Comparison of ENCODE assay signal across 15 cellular contexts in the genomic region with DNA sequence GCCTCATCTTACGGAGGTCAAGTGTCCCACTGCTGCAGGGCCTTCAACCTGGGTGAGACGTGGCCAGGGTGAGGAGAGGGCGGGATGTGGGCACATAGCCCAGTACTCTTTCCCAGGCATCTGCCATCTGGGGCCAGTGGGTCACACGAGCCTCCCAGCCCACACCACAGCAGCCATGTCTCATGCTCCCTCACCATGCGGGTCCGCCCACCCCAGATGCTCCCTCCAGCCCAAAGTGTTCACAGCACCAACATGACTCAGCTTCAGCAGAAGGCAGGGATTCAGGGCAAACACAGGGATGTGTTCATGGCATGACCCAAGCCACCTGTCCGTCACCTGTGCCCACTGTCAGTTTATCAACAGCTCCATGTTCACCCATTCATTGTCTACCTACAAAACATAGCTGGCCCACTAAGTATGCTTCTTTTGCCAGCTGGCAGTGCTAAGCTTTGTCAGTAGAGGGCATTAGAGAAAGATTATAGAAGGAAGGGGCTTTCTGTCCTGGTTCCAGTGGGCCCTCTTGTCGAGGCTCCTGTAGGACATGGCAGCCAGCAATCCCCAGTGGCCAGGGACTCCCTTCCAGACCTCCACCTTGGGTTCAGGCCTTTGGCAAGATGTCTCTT.
DNase-seq lines count a peak whose midpoint lies in the region; ATAC-seq and TF ChIP-seq lines count a peak whose summit lies in the region.
"Had no signal": no experiment of that assay in that cellular context is flagged by ENCODE, and none has a peak within 500 bp of the region (broad histone marks: within the 10 kb centered on the region; RNA-seq: fewer than 3 reads in every experiment).

No MANE protein-coding gene starts in this region.

- H3K36me3 Mint-ChIP-seq in H9 (ENCODE audit: insufficient read depth in 1 of 3, low read depth in 3 of 3): peaks cover 5 to 15% (median 11%) of the 10 kb centered on the region in 3 experiments; a peak in 5 of 7 replicates
- H3K36me3 Mint-ChIP-seq: mesothelial cell of epicardium had no signal

- H3K23me2 ChIP-seq in H9 (ENCODE audit: insufficient read length, low read depth, low read length, poor library complexity, severe bottlenecking): no peaks in the 10 kb centered on the region

- H3K4me2 ChIP-seq in H9 (ENCODE audit: insufficient read depth, insufficient read length, low read length): no peak overlapping the region
- H3K4me2 ChIP-seq in PC-3 (ENCODE audit: low read length): no peak overlapping the region

- H2BK5ac ChIP-seq in H9 (ENCODE audit: insufficient read length, low read length): no peak overlapping the region

- ATAC-seq in PC-3 (no peak), left colon (no peak), HG03280 (IDR thresholded peaks at IDR 0.05; ENCODE audit: unreplicated experiment) (no peak), HG03460 (IDR thresholded peaks at IDR 0.05; ENCODE audit: unreplicated experiment) (no peak)

- H3K27ac ChIP-seq in H9 (ENCODE audit: insufficient read length, low read depth, low read length) (no peak overlapping the region), PC-3 (ENCODE audit: low read length) (no peak overlapping the region), iPS-20b (ENCODE audit: low read length) (no peak overlapping the region)
- H3K27ac ChIP-seq: epithelial cell of prostate had no signal

- no peak overlapping the region for H2BK120ac ChIP-seq in H9 (ENCODE audit: low read depth, low read length, poor library complexity, severe bottlenecking)

- CTCF ChIA-PET in BJ (lab: Yijun Ruan, JAX): interaction anchor here (0.6 to 1.3 kb wide), 5 partner anchors 12 to 365 kb away, joined by 3 to 4 read pairs (median 3); no protein-coding TSS in a partner anchor
- CTCF ChIA-PET in PC-3 (lab: Charles Lee): interaction anchor here (0.7 kb wide), 1 partner anchor 54 kb away, joined by 3 read pairs; no protein-coding TSS in a partner anchor

- no peak overlapping the region for H3K23ac ChIP-seq in H9 (ENCODE audit: insufficient read length, low read depth, low read length)

- intact Hi-C loops in PC-3 (cut with micrococcal nuclease): no loop called here
- intact Hi-C loops in left colon (cut with DNase I, micrococcal nuclease): no loop called here

- no peaks in the 10 kb centered on the region for H3K9me2 ChIP-seq in PC-3 (replicated peaks; ENCODE audit: low read length)

- no peaks in the 10 kb centered on the region for H3F3A ChIP-seq in PC-3 (ENCODE audit: low read length, unreplicated experiment)

- DNase-seq in BJ (ENCODE audit: low read depth): no peak
- DNase-seq in H9: no peak
- DNase-seq in PC-3: no peak
- DNase-seq in NCI-H345 (lab: John Stamatoyannopoulos, UW): no peak
- DNase-seq in left colon: no peak
- DNase-seq: activated naive CD4-positive, alpha-beta T cell; NCI-H2081 treated with DMSO at 0.1 percent for 48 hours; stimulated activated CD4-positive, alpha-beta T cell treated with anti-CD3 and anti-CD28 coated beads, Interleukin-1b, Interleukin-23, amount 100 ng/mL, for 48 hours; T-helper 9 cell had no signal

- H3K4me1 ChIP-seq in H9 (ENCODE audit: insufficient read depth, low read length) (no peaks in the 10 kb centered on the region), PC-3 (ENCODE audit: insufficient read depth, low read length) (no peaks in the 10 kb centered on the region), iPS-20b (ENCODE audit: insufficient read depth, low read length) (peaks cover 3% of the 10 kb centered on the region; the same call in 1 of the 2 replicates)

- POLR2A ChIA-PET in BJ (lab: Charles Lee): no interaction called here
- POLR2A ChIA-PET in PC-3 (lab: Charles Lee; ENCODE audit: unreplicated experiment): no interaction called here

- no TSS peak for BruUV-seq in PC-3 (replicated peaks; lab: Mats Ljungman, UMichigan)

- H3K4me3 ChIP-seq in BJ (ENCODE audit: low read depth, low read length): no peak overlapping the region
- no peak overlapping the region for H3K4me3 ChIP-seq in PC-3 (ENCODE audit: low read length)
- no peak overlapping the region for H3K4me3 ChIP-seq in iPS-20b (ENCODE audit: low read length)

- no peak overlapping the region for H3K14ac ChIP-seq in H9 (ENCODE audit: insufficient read depth, low read length)

- H3K9ac ChIP-seq in H9 (ENCODE audit: extremely low read depth, insufficient read length, low read length): no peak overlapping the region
- H3K9ac ChIP-seq in PC-3 (ENCODE audit: low read length): no peak overlapping the region
- peak overlapping the region; percentile 32; the same call in 1 of the 2 replicates for H3K9ac ChIP-seq in iPS-20b (ENCODE audit: low read depth, low read length)

- H2AFZ ChIP-seq in H9 (ENCODE audit: low read length): no peak overlapping the region
- H2AFZ ChIP-seq in PC-3 (ENCODE audit: low read length): no peak overlapping the region

- no peaks in the 10 kb centered on the region for H3K79me1 ChIP-seq in H9 (ENCODE audit: insufficient read depth, low read depth, low read length, poor library complexity, severe bottlenecking)

- no peak overlapping the region for H4K8ac ChIP-seq in H9 (replicated peaks; ENCODE audit: insufficient read length, low read depth, low read length)

- H4K91ac ChIP-seq in H9 (ENCODE audit: insufficient read length, low read depth, low read length): no peak overlapping the region

- H3K36me3 ChIP-seq in BJ (ENCODE audit: control insufficient read depth, insufficient read depth, low read length) (no peaks in the 10 kb centered on the region), PC-3 (ENCODE audit: low read depth, low read length) (no peaks in the 10 kb centered on the region), iPS-20b (ENCODE audit: insufficient read depth, low read depth, low read length) (no peaks in the 10 kb centered on the region)

- no peak overlapping the region for H3K4me3 Mint-ChIP-seq in H9
- H3K4me3 Mint-ChIP-seq: B cell, mesothelial cell of epicardium had no signal

- peaks cover 15% of the 10 kb centered on the region for H3K27me3 Mint-ChIP-seq in H9 (ENCODE audit: low read depth)

- H4K20me1 ChIP-seq in H9 (ENCODE audit: control insufficient read depth, insufficient read depth, insufficient read length): no peaks in the 10 kb centered on the region
- no peaks in the 10 kb centered on the region for H4K20me1 ChIP-seq in PC-3 (ENCODE audit: low read length)

- no peak overlapping the region for H4K5ac ChIP-seq in H9 (ENCODE audit: insufficient read length, low read depth, low read length)

- no peak overlapping the region for H3K4ac ChIP-seq in H9 (ENCODE audit: low read depth, low read length)

- H3T11ph ChIP-seq in H9 (ENCODE audit: low read length): no peak overlapping the region

- no peak overlapping the region for H3K56ac ChIP-seq in H9 (ENCODE audit: insufficient read length, low read depth, low read length)

- H2BK12ac ChIP-seq in H9 (ENCODE audit: insufficient read length, low read depth, low read length): no peak overlapping the region

- H3K79me2 ChIP-seq in H9 (ENCODE audit: insufficient read depth, low read length) (no peaks in the 10 kb centered on the region), PC-3 (ENCODE audit: low read length) (no peaks in the 10 kb centered on the region)

- no CpG with 5 or more reads among the region's 8 CpGs for WGBS in H9 (ENCODE audit: extremely low coverage, insufficient read length, low lambda C conversion rate)

- no peak overlapping the region for H3K18ac ChIP-seq in H9 (ENCODE audit: insufficient read length, low read depth, low read length)

- peak; percentile 32; the same call in 1 of the 2 replicates for TF ChIP-seq CTCF in BJ (IDR thresholded peaks at IDR 0.05; ENCODE audit: insufficient read depth, low read depth, low read length)
- TF ChIP-seq CTCF in H9 (conservative IDR thresholded peaks at IDR 0.05): peak; percentile 44; the same call in 2 of the 3 replicates
- peak; percentile 50 for TF ChIP-seq CTCF in PC-3 (conservative IDR thresholded peaks at IDR 0.05; ENCODE audit: low read depth, low read length)

- no peak overlapping the region for H2BK15ac ChIP-seq in H9 (ENCODE audit: low read depth, low read length)

- no peak overlapping the region for H2AK5ac ChIP-seq in H9 (ENCODE audit: insufficient read length, low read length)

- H3K4me1 Mint-ChIP-seq in H9: peaks cover 15 to 18% of the 10 kb centered on the region in 2 experiments
- H3K4me1 Mint-ChIP-seq: B cell had no signal

- peak overlapping the region in 1 of 3 experiments; percentile 62; a peak in 2 of 7 replicates for H3K27ac Mint-ChIP-seq in H9
- H3K27ac Mint-ChIP-seq: B cell, mesothelial cell of epicardium had no signal

- no peak overlapping the region for H2BK20ac ChIP-seq in H9 (ENCODE audit: low read depth, low read length, poor library complexity, severe bottlenecking)

- H3K9me3 ChIP-seq in H9 (ENCODE audit: control insufficient read depth, low read depth, low read length) (no peaks in the 10 kb centered on the region), PC-3 (ENCODE audit: low read length) (no peaks in the 10 kb centered on the region), iPS-20b (ENCODE audit: insufficient read depth, low read depth, low read length) (peaks cover 7% of the 10 kb centered on the region)

- H3K27me3 ChIP-seq in BJ (ENCODE audit: control insufficient read depth, insufficient read depth, low read length): 0 out of 2 replicates have a peak, but pooled peaks cover 1% of the 10 kb centered on the region
- no peaks in the 10 kb centered on the region for H3K27me3 ChIP-seq in H9 (ENCODE audit: insufficient read depth, low read length)
- H3K27me3 ChIP-seq in PC-3 (ENCODE audit: low read length): peaks cover 7% of the 10 kb centered on the region; the same call in 1 of the 2 replicates
- H3K27me3 ChIP-seq in iPS-20b (ENCODE audit: insufficient read depth, low read length): no peaks in the 10 kb centered on the region

- peaks cover 14 to 17% of the 10 kb centered on the region in 2 experiments for H3K9me3 Mint-ChIP-seq in H9
